Comparison of ENCODE assay signal across 9 cellular contexts in the genomic region with DNA sequence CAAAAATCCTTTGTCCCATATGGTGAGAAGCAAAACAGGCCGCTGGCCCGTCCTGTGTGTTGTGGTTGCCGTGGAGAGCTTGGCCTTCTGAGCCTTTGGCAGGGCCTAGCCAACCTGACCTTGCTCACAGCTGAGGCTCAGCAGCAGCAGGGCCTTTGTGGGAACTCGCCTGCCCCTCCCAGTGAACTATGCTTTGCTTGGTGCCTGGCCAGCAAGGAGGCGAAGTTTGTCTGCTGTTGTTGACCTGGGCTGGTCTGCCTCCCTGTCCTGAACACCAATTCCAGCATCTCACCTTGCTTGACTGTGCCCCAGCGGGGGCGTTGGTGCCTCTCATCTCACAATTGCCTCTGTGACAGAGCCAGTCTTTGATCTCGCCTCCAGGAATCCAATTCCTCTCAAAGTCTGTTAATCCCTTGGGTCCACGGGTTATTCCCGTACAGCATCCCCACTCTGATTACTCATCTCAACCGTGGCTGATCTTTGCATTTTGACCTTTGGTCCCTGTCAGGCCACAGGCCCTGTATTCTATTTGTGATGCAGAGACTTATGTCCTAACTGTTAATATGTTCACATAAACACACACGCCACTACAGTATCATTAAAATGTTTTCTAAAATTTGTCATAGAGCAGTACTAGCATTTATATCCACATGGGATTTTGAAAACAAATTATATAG. TPM values are rescaled to one million over a fixed set of nuclear protein-coding genes. Genes with fewer than 3 reads are reported as not detected.
A peak's percentile ranks its signal among the peaks of the same experiment; 100 is the strongest.
DNase-seq lines count a peak whose midpoint lies in the region; ATAC-seq and TF ChIP-seq lines count a peak whose summit lies in the region.
"Had no signal": no experiment of that assay in that cellular context is flagged by ENCODE, and none has a peak within 500 bp of the region (broad histone marks: within the 10 kb centered on the region; RNA-seq: fewer than 3 reads in every experiment).

No MANE protein-coding gene starts in this region.

- H3K9me3 ChIP-seq in breast epithelium (no peaks in the 10 kb centered on the region), subcutaneous abdominal adipose tissue (ENCODE audit: control insufficient read depth in 5 of 5, low read length in 5 of 5) (peaks cover 0 to 4% (median 0%) of the 10 kb centered on the region in 5 donors)

- no peak for DNase-seq in breast epithelium (ENCODE audit: low spot score in 2 of 2)
- DNase-seq in activated T-helper 2 cell treated with anti-CD3 and anti-CD28 coated beads, Interferon-gamma antibody, Interleukin-2, Interleukin-4, amounts not matched to agents 10 μg/mL and 5 μg/mL and 100 μg/mL, durations not matched to agents 14 hours and 24 hours and 36 hours (ENCODE audit: low spot score), result no peak
- no peak for DNase-seq in lower leg skin (ENCODE audit: low spot score in 2 of 2)
- DNase-seq in immature natural killer cell, result no peak
- DNase-seq: activated B cell treated with CpG ODN at 0.5 μM for 24 hours had no signal

- TF ChIP-seq CTCF in breast epithelium (IDR thresholded peaks at IDR 0.05) (no peak), lower leg skin (IDR thresholded peaks at IDR 0.05) (peak in 1 of 3 donors; percentile 90)

- H3K4me3 ChIP-seq in breast epithelium (no peak overlapping the region), subcutaneous abdominal adipose tissue (ENCODE audit: low read depth in 1 of 5, low read length in 5 of 5) (peak overlapping the region in 2 of 5 donors; percentile 17 to 35), lower leg skin (ENCODE audit: low read depth, poor library complexity, severe bottlenecking) (no peak overlapping the region)

- no peak for TF ChIP-seq POLR2A in breast epithelium (IDR thresholded peaks at IDR 0.05)
- no peak for TF ChIP-seq POLR2A in lower leg skin (IDR thresholded peaks at IDR 0.05)

- H3K9me3 Mint-ChIP-seq in activated T-helper 2 cell treated with anti-CD3 and anti-CD28 coated beads, Interferon-gamma antibody, Interleukin-2, Interleukin-4, amounts not matched to agents 10 μg/mL and 5 μg/mL and 100 μg/mL, durations not matched to agents 14 hours and 24 hours and 36 hours, result no peaks in the 10 kb centered on the region
- H3K9me3 Mint-ChIP-seq in immature natural killer cell, result no peaks in the 10 kb centered on the region

- intact Hi-C loops in breast epithelium (cut with DNase I; ENCODE audit: low total_unique reads), result no loop called here
- intact Hi-C loops in activated T-helper 2 cell treated with anti-CD3 and anti-CD28 coated beads, Interferon-gamma antibody, Interleukin-2, Interleukin-4, amounts not matched to agents 10 μg/mL and 5 μg/mL and 100 μg/mL, durations not matched to agents 14 hours and 24 hours and 36 hours (cut with micrococcal nuclease), result no loop called here
- intact Hi-C loops in lower leg skin (cut with DNase I; ENCODE audit: low total_unique reads), result no loop called here

- H3K4me1 ChIP-seq in breast epithelium (peaks cover 0 to 3% of the 10 kb centered on the region in 2 donors), subcutaneous abdominal adipose tissue (ENCODE audit: control insufficient read depth in 5 of 5, insufficient read depth in 5 of 5, low read length in 5 of 5) (peaks cover 12 to 37% (median 23%) of the 10 kb centered on the region in 5 donors)

- peak overlapping the region; percentile 65 to 73 for H3K27ac ChIP-seq in breast epithelium
- H3K27ac ChIP-seq in layer of hippocampus (ENCODE audit: low read depth, low read length), result peak overlapping the region; percentile 3
- peak overlapping the region; percentile 97 for H3K27ac ChIP-seq in subcutaneous abdominal adipose tissue (ENCODE audit: low read depth, low read length)

- no peak overlapping the region for H3K27ac Mint-ChIP-seq in activated T-helper 2 cell treated with anti-CD3 and anti-CD28 coated beads, Interferon-gamma antibody, Interleukin-2, Interleukin-4, amounts not matched to agents 10 μg/mL and 5 μg/mL and 100 μg/mL, durations not matched to agents 14 hours and 24 hours and 36 hours
- H3K27ac Mint-ChIP-seq in immature natural killer cell, result no peak overlapping the region
- H3K27ac Mint-ChIP-seq: activated B cell treated with CpG ODN at 0.5 μM for 24 hours had no signal

- no peaks in the 10 kb centered on the region for H3K4me1 Mint-ChIP-seq in activated T-helper 2 cell treated with anti-CD3 and anti-CD28 coated beads, Interferon-gamma antibody, Interleukin-2, Interleukin-4, amounts not matched to agents 10 μg/mL and 5 μg/mL and 100 μg/mL, durations not matched to agents 14 hours and 24 hours and 36 hours (ENCODE audit: low read depth)
- H3K4me1 Mint-ChIP-seq in immature natural killer cell, result no peaks in the 10 kb centered on the region
- H3K4me1 Mint-ChIP-seq: activated B cell treated with CpG ODN at 0.5 μM for 24 hours had no signal

- H3K4me3 Mint-ChIP-seq in activated T-helper 2 cell treated with anti-CD3 and anti-CD28 coated beads, Interferon-gamma antibody, Interleukin-2, Interleukin-4, amounts not matched to agents 10 μg/mL and 5 μg/mL and 100 μg/mL, durations not matched to agents 14 hours and 24 hours and 36 hours (ENCODE audit: low read depth), result no peak overlapping the region
- H3K4me3 Mint-ChIP-seq in immature natural killer cell, result no peak overlapping the region
- H3K4me3 Mint-ChIP-seq: activated B cell treated with CpG ODN at 0.5 μM for 24 hours had no signal

- H3K36me3 ChIP-seq in breast epithelium, result no peaks in the 10 kb centered on the region
- peaks cover 0 to 4% (median 3%) of the 10 kb centered on the region in 5 donors for H3K36me3 ChIP-seq in subcutaneous abdominal adipose tissue (ENCODE audit: control insufficient read depth in 5 of 5, insufficient read depth in 5 of 5, low read length in 5 of 5)

- H3K27me3 Mint-ChIP-seq in activated T-helper 2 cell treated with anti-CD3 and anti-CD28 coated beads, Interferon-gamma antibody, Interleukin-2, Interleukin-4, amounts not matched to agents 10 μg/mL and 5 μg/mL and 100 μg/mL, durations not matched to agents 14 hours and 24 hours and 36 hours (ENCODE audit: low read depth), result peaks cover 3% of the 10 kb centered on the region
- H3K27me3 Mint-ChIP-seq in immature natural killer cell (ENCODE audit: low read depth in 3 of 3), result peaks cover 0 to 2% (median 2%) of the 10 kb centered on the region in 3 donors
- H3K27me3 Mint-ChIP-seq: activated B cell treated with CpG ODN at 0.5 μM for 24 hours had no signal

- peak; percentile 53 for ATAC-seq in HG02588 (IDR thresholded peaks at IDR 0.05; ENCODE audit: unreplicated experiment)
- ATAC-seq in GM18502 (IDR thresholded peaks at IDR 0.05; ENCODE audit: poor library complexity, unreplicated experiment), result no peak

- 57 to 61% methylated on average over 12 of the region's 12 CpGs for WGBS in lower leg skin, 2 donors

- no peaks in the 10 kb centered on the region for H3K36me3 Mint-ChIP-seq in activated T-helper 2 cell treated with anti-CD3 and anti-CD28 coated beads, Interferon-gamma antibody, Interleukin-2, Interleukin-4, amounts not matched to agents 10 μg/mL and 5 μg/mL and 100 μg/mL, durations not matched to agents 14 hours and 24 hours and 36 hours (ENCODE audit: low read depth)
- H3K36me3 Mint-ChIP-seq in immature natural killer cell, result no peaks in the 10 kb centered on the region

- peak overlapping the region in 3 of 5 donors; percentile 28 to 72 (median 48) for H3K9ac ChIP-seq in subcutaneous abdominal adipose tissue (ENCODE audit: low read length in 5 of 5)

- H3K27me3 ChIP-seq in breast epithelium (no peaks in the 10 kb centered on the region), layer of hippocampus (ENCODE audit: control insufficient read depth, insufficient read depth, low read length) (no peaks in the 10 kb centered on the region), subcutaneous abdominal adipose tissue (ENCODE audit: control insufficient read depth in 5 of 5, insufficient read depth in 4 of 5, low read length in 5 of 5) (no peaks in the 10 kb centered on the region)

RNA-seq across cellular contexts. Expression of a gene that starts 22.6 kb away (rescaled TPM):
- 10 to 100 TPM in 2 of 3 donors, 1 to 10 TPM in 1; 8.2 to 37.8 (median 13.1) TPM for total RNA-seq in breast epithelium
- total RNA-seq in activated T-helper 2 cell treated with anti-CD3 and anti-CD28 coated beads, Interferon-gamma antibody, Interleukin-2, Interleukin-4, amounts not matched to agents 10 μg/mL and 5 μg/mL and 100 μg/mL, durations not matched to agents 14 hours and 24 hours and 36 hours, result 0.62 and 1.1 TPM in 2 replicates
- total RNA-seq in lower leg skin, result 10 to 100 TPM in 1 of 4 donors, 1 to 10 TPM in 3; 1.1 to 13.9 (median 4.8) TPM
- 10 to 100 TPM in 1 of 3 donors, 1 to 10 TPM in 2; 5.2 to 11.2 (median 6.9) TPM for polyA plus RNA-seq in immature natural killer cell

RNA-seq across cellular contexts. Expression of a gene that starts 26.5 kb away (rescaled TPM):
- total RNA-seq in breast epithelium, result 10 to 100 TPM; 13.3 to 27.2 (median 23.7) TPM
- total RNA-seq in activated T-helper 2 cell treated with anti-CD3 and anti-CD28 coated beads, Interferon-gamma antibody, Interleukin-2, Interleukin-4, amounts not matched to agents 10 μg/mL and 5 μg/mL and 100 μg/mL, durations not matched to agents 14 hours and 24 hours and 36 hours, result not detected in 2 replicates
- total RNA-seq in lower leg skin, result under 1 TPM; 0.15 to 0.94 (median 0.20) TPM
- not detected for polyA plus RNA-seq in immature natural killer cell
- total RNA-seq: activated B cell treated with CpG ODN at 0.5 μM for 24 hours had no signal

Comparison
In these comparisons a context has a peak if more than half of its experiments do, and no peak if none do; other contexts are left out.
1. H3K27ac ChIP-seq: peak in every context shown above with its lines; median percentile 97 in subcutaneous abdominal adipose tissue; 69 in breast epithelium; 3 in layer of hippocampus.
2. RNA of a gene that starts 26.5 kb away (total RNA-seq): 13.3 to 27.2 TPM in breast epithelium; 0.15 to 0.94 TPM in lower leg skin and not detected in activated T-helper 2 cell treated with anti-CD3 and anti-CD28 coated beads, Interferon-gamma antibody, Interleukin-2, Interleukin-4, amounts not matched to agents 10 μg/mL and 5 μg/mL and 100 μg/mL, durations not matched to agents 14 hours and 24 hours and 36 hours; every median in the first group is over 4 times any median in the second.